In genomic region chr17:38464723-38465419, GRCh38 we compare ENCODE assay signal across 8 cellular contexts. TPM values are rescaled to one million over a fixed set of nuclear protein-coding genes. Genes with fewer than 3 reads are reported as not detected.
DNase-seq lines count a peak whose midpoint lies in the region; FAIRE-seq and TF ChIP-seq lines count a peak whose summit lies in the region.

No MANE protein-coding gene starts in this region.

- no peak overlapping the region for H2BK15ac ChIP-seq in H1 (ENCODE audit: low read length)

- no peak overlapping the region for H2BK20ac ChIP-seq in H1 (ENCODE audit: low read length)

- no peak for TF ChIP-seq POLR2A in H1 (IDR thresholded peaks at IDR 0.05; ENCODE audit: control extremely low read depth in 1 of 2, low read depth in 2 of 2, low read length in 2 of 2)

- no peak for FAIRE-seq in H1 (lab: Jason Lieb, UNC)

- TF ChIP-seq RAD21 in H1 (IDR thresholded peaks at IDR 0.05 in 1 of 2, conservative IDR thresholded peaks at IDR 0.05 in 1 of 2; ENCODE audit: low read depth in 2 of 2, low read length in 2 of 2) = no peak

- H3K27ac ChIP-seq in H1 (ENCODE audit: low read depth, low read length) (peak overlapping the region; percentile 54), mesodermal cell (ENCODE audit: low read depth, low read length, severe bottlenecking) (peak overlapping the region; percentile 36), urinary bladder (ENCODE audit: low read depth) (peak overlapping the region; percentile 89)
- H3K27ac ChIP-seq in CD8-positive, alpha-beta memory T cell (ENCODE audit: low read depth, low read length) = no peak overlapping the region

- no peak overlapping the region for H3K23ac ChIP-seq in H1 (ENCODE audit: insufficient read length)

- no peak for TF ChIP-seq EP300 in H1 (IDR thresholded peaks at IDR 0.05; ENCODE audit: borderline replicate concordance in 1 of 2, low read depth in 2 of 2, low read length in 2 of 2)

- H3K27ac Mint-ChIP-seq in CD8-positive, alpha-beta memory T cell = no peak overlapping the region

- no peaks in the 10 kb centered on the region for H3K36me3 Mint-ChIP-seq in CD8-positive, alpha-beta memory T cell

- H3K27me3 Mint-ChIP-seq in CD8-positive, alpha-beta memory T cell = peaks cover 6 to 29% of the 10 kb centered on the region in 2 donors

- peaks cover 12% of the 10 kb centered on the region for H3K79me1 ChIP-seq in H1 (ENCODE audit: low read depth, low read length)

- no peak overlapping the region for H2AK5ac ChIP-seq in H1 (ENCODE audit: low read depth, low read length)

- H3K14ac ChIP-seq in H1 (ENCODE audit: insufficient read length) = no peak overlapping the region

- peaks cover 8 to 27% of the 10 kb centered on the region in 2 experiments for H4K20me1 ChIP-seq in H1 (replicated peaks in 1 of 2; ENCODE audit: control insufficient read depth in 1 of 2, insufficient read depth in 2 of 2, low read length in 2 of 2)

- CTCF ChIA-PET in H1 (lab: Charles Lee; ENCODE audit: partially characterized antibody) = interaction anchor here (0.7 to 1.8 kb wide), 7 partner anchors 9 to 41 kb away, joined by 3 to 9 read pairs (median 3); no protein-coding TSS in a partner anchor
- CTCF ChIA-PET in CD8-positive, alpha-beta memory T cell (lab: Charles Lee) = no interaction called here

- H3K56ac ChIP-seq in H1 (replicated peaks; ENCODE audit: insufficient read length, low read depth, low read length) = no peak overlapping the region

- H3K4me3 Mint-ChIP-seq in CD8-positive, alpha-beta memory T cell = no peak overlapping the region

- H3K4me1 ChIP-seq in H1 (replicated peaks in 1 of 4; ENCODE audit: control insufficient read depth in 3 of 4, insufficient read depth in 4 of 4, low read length in 3 of 4) = peaks cover 0 to 9% (median 1%) of the 10 kb centered on the region in 4 experiments; a peak in 4 of 7 replicates
- H3K4me1 ChIP-seq in mesodermal cell (ENCODE audit: control insufficient read depth, insufficient read depth, low read length, poor library complexity, severe bottlenecking) = peaks cover 29% of the 10 kb centered on the region
- H3K4me1 ChIP-seq in urinary bladder (ENCODE audit: insufficient read depth) = no peaks in the 10 kb centered on the region
- no peaks in the 10 kb centered on the region for H3K4me1 ChIP-seq in CD8-positive, alpha-beta memory T cell (ENCODE audit: insufficient read depth, low read length)

- TF ChIP-seq CTCF in H1 (IDR thresholded peaks at IDR 0.05; ENCODE audit: control extremely low read depth in 1 of 3, insufficient read depth in 1 of 3, low read depth in 1 of 3, low read length in 3 of 3) = no peak

- POLR2A ChIA-PET in H1 (lab: Charles Lee; ENCODE audit: partially characterized antibody) = interaction anchor here (0.9 to 1.6 kb wide), 4 partner anchors 9 to 41 kb away, joined by 3 to 10 read pairs (median 4); no protein-coding TSS in a partner anchor
- POLR2A ChIA-PET in CD8-positive, alpha-beta memory T cell (lab: Charles Lee) = no interaction called here

- no peaks in the 10 kb centered on the region for H3K27me3 ChIP-seq in H1 (replicated peaks in 1 of 4; ENCODE audit: control insufficient read depth in 3 of 4, extremely low read depth in 1 of 4, insufficient read depth in 3 of 4, low read length in 3 of 4)
- H3K27me3 ChIP-seq in CD8-positive, alpha-beta memory T cell (ENCODE audit: insufficient read depth, low read length, poor library complexity, severe bottlenecking) = no peaks in the 10 kb centered on the region

- no peak overlapping the region for H2AFZ ChIP-seq in H1 (ENCODE audit: low read length)

- no peak overlapping the region for H4K8ac ChIP-seq in H1 (ENCODE audit: extremely low read depth, insufficient read depth, low read length)

- no peak overlapping the region for H3K4ac ChIP-seq in H1 (replicated peaks; ENCODE audit: insufficient read length, low read depth, low read length)

- no peak overlapping the region for H3K18ac ChIP-seq in H1 (ENCODE audit: extremely low read depth, low read length)

- no peak overlapping the region for H2BK120ac ChIP-seq in H1 (replicated peaks; ENCODE audit: low read depth, low read length)

- no peak overlapping the region for H3K9ac ChIP-seq in H1 (replicated peaks in 1 of 4; ENCODE audit: extremely low read depth in 1 of 4, low read depth in 3 of 4, low read length in 3 of 4)

- H3K9me3 ChIP-seq in H1 (ENCODE audit: insufficient read depth in 2 of 2, low read depth in 1 of 2, low read length in 1 of 2) = no peaks in the 10 kb centered on the region
- H3K9me3 ChIP-seq in mesodermal cell (ENCODE audit: control insufficient read depth, low read length) = no peaks in the 10 kb centered on the region
- no peaks in the 10 kb centered on the region for H3K9me3 ChIP-seq in CD8-positive, alpha-beta memory T cell (ENCODE audit: low read length)

- H4K5ac ChIP-seq in H1 (ENCODE audit: insufficient read length, low read depth, low read length) = no peak overlapping the region

- peaks cover 9 to 73% (median 31%) of the 10 kb centered on the region in 4 experiments for H3K36me3 ChIP-seq in H1 (ENCODE audit: control insufficient read depth in 2 of 4, insufficient read depth in 4 of 4, low read length in 3 of 4)
- H3K36me3 ChIP-seq in mesodermal cell (ENCODE audit: control insufficient read depth, insufficient read depth, low read length) = peaks cover 88% of the 10 kb centered on the region
- H3K36me3 ChIP-seq in urinary bladder (ENCODE audit: insufficient read depth) = no peaks in the 10 kb centered on the region
- H3K36me3 ChIP-seq in CD8-positive, alpha-beta memory T cell (ENCODE audit: insufficient read depth, low read length) = no peaks in the 10 kb centered on the region

- H3K79me2 ChIP-seq in H1 (ENCODE audit: control insufficient read depth in 1 of 2, insufficient read depth in 2 of 2, low read length in 2 of 2) = peaks cover 0 to 19% of the 10 kb centered on the region in 2 experiments; a peak in 2 of 4 replicates

- no peak overlapping the region for H3K4me3 ChIP-seq in H1 (ENCODE audit: extremely low read depth in 1 of 4, insufficient read depth in 2 of 4, low read depth in 3 of 4, low read length in 4 of 4)
- no peak overlapping the region for H3K4me3 ChIP-seq in mesodermal cell (ENCODE audit: extremely low read depth, insufficient read depth, low read length, poor library complexity, severe bottlenecking)
- peak overlapping the region; percentile 50 for H3K4me3 ChIP-seq in urinary bladder (ENCODE audit: low read depth, low read length)
- no peak overlapping the region for H3K4me3 ChIP-seq in CD8-positive, alpha-beta memory T cell (ENCODE audit: low read length)

- H3K4me2 ChIP-seq in H1 (ENCODE audit: insufficient read depth in 1 of 2, low read depth in 2 of 2, low read length in 2 of 2) = no peak overlapping the region

- no peak overlapping the region for H4K91ac ChIP-seq in H1 (replicated peaks; ENCODE audit: insufficient read length, low read length)

- DNase-seq in COLO668 (lab: John Stamatoyannopoulos, UW; ENCODE audit: unreplicated experiment) (peak; percentile 6), NCI-H2227 treated with DMSO at 0.1 percent for 48 hours (lab: John Stamatoyannopoulos, UW) (peak; percentile 63), H1 (ENCODE audit: low read depth in 1 of 2, low spot score in 2 of 2) (no peak), SHP77 (lab: John Stamatoyannopoulos, UW) (no peak), NCI-H526 treated with DMSO at 0.1 percent for 48 hours (lab: John Stamatoyannopoulos, UW) (no peak)
- DNase-seq in CD8-positive, alpha-beta memory T cell = no peak

- H3K4me1 Mint-ChIP-seq in CD8-positive, alpha-beta memory T cell = no peaks in the 10 kb centered on the region

- 86% methylated on average over 6 of the region's 28 CpGs; no CpG with 5 or more reads in 1 of the 2 experiments for WGBS in H1 (ENCODE audit: extremely low coverage in 1 of 2, insufficient coverage in 1 of 2, insufficient read length in 1 of 2, insufficient replicate concordance in 2 of 2, low coverage in 1 of 2, low lambda C conversion rate in 2 of 2, missing lambda C conversion rate in 1 of 2), 2 experiments
- WGBS in mesodermal cell (ENCODE audit: insufficient coverage in 2 of 2), 2 experiments = 75 to 88% methylated on average over 6 to 13 of the region's 28 CpGs
- 20% methylated on average over 28 of the region's 28 CpGs for WGBS in urinary bladder

- peak overlapping the region; percentile 12; the same call in 1 of the 2 replicates for H2BK5ac ChIP-seq in H1 (ENCODE audit: low read depth, low read length)

- H3K23me2 ChIP-seq in H1 (ENCODE audit: low read depth, low read length) = peaks cover 3% of the 10 kb centered on the region; the same call in 1 of the 2 replicates

- H3K9me3 Mint-ChIP-seq in CD8-positive, alpha-beta memory T cell = no peaks in the 10 kb centered on the region

- H2BK12ac ChIP-seq in H1 (ENCODE audit: low read depth, low read length) = no peak overlapping the region

TF ChIP-seq in H1, 55 proteins besides CTCF, POLR2A, EP300 and RAD21 (continues in another document):
- no peak for TF ChIP-seq CEBPB (IDR thresholded peaks at IDR 0.05; ENCODE audit: low read depth, low read length)
- TF ChIP-seq EGR1 (IDR thresholded peaks at IDR 0.05; ENCODE audit: borderline replicate concordance, low read depth, low read length) = no peak
- TF ChIP-seq SP2 (IDR thresholded peaks at IDR 0.05; ENCODE audit: low read length) = no peak
- TF ChIP-seq SP4 (IDR thresholded peaks at IDR 0.05; ENCODE audit: low read length) = no peak
- no peak for TF ChIP-seq TAF7 (optimal IDR thresholded peaks at IDR 0.05; ENCODE audit: borderline replicate concordance, low read depth, low read length)
- no peak for TF ChIP-seq HDAC6 (IDR thresholded peaks at IDR 0.05; ENCODE audit: low read depth, low read length)
- TF ChIP-seq RFX5 (IDR thresholded peaks at IDR 0.05; ENCODE audit: borderline replicate concordance, low read depth, low read length) = no peak
- no peak for TF ChIP-seq JUN (IDR thresholded peaks at IDR 0.05; ENCODE audit: low read depth, low read length)
- TF ChIP-seq CREB1 (IDR thresholded peaks at IDR 0.05) = no peak
- no peak for TF ChIP-seq SRF (IDR thresholded peaks at IDR 0.05; ENCODE audit: low read depth, low read length)
- no peak for TF ChIP-seq KDM1A (IDR thresholded peaks at IDR 0.05; ENCODE audit: borderline replicate concordance, low read length)

RNA-seq across cellular contexts. Expression of gene ARHGAP23, which starts 36.6 kb away (rescaled TPM):
- total RNA-seq in H1 (2021; fragmentation: NEBNext Ultra II Directional; extraction: Animal tissue kit (Norgen Biotek cat#: 25700)) = 107 and 108 TPM in 2 replicates
- polyA plus RNA-seq in H1 (2011; rRNA removed) (16.3 and 28.6 TPM in 2 replicates), urinary bladder (39.8 TPM)
- polyA plus RNA-seq in H1 (2011; cell fraction: cytosol; rRNA removed) = 21.0 TPM
- polyA plus RNA-seq in H1 (2011; cell fraction: nucleus; rRNA removed) = 52.6 TPM
- polyA plus RNA-seq in H1 (2012, experiment 1 of 2) = 39.3 to 66.4 TPM (median 42.6 TPM) in 4 replicates
- polyA plus RNA-seq in H1 (2012, experiment 2 of 2) = 39.0 TPM
- 43.2 TPM for polyA plus RNA-seq in H1 (2013, experiment 1 of 2)
- polyA plus RNA-seq in H1 (2013, experiment 2 of 2) = 43.6 TPM
- polyA minus RNA-seq in H1 (2011; rRNA and poly(A)+ RNA removed) = 23.8 and 36.4 TPM in 2 replicates
- 25.8 TPM for polyA minus RNA-seq in H1 (2011; cell fraction: cytosol; rRNA and poly(A)+ RNA removed)
- 69.0 TPM for polyA minus RNA-seq in H1 (2011; cell fraction: nucleus; rRNA and poly(A)+ RNA removed)
- polyA plus RNA-seq in mesodermal cell (2013, experiment 1 of 2) = 33.0 TPM
- 27.8 TPM for polyA plus RNA-seq in mesodermal cell (2013, experiment 2 of 2)
- 53.8 TPM for total RNA-seq in urinary bladder
- total RNA-seq in CD8-positive, alpha-beta memory T cell = 1 to 10 TPM in 1 of 2 experiments, under 1 TPM in 1; 0.48 to 1.0 TPM
- polyA plus RNA-seq in CD8-positive, alpha-beta memory T cell = not detected

Comparison
In these comparisons a context has a peak if more than half of its experiments do, and no peak if none do; other contexts are left out.
1. DNase-seq: peak in COLO668 (single experiment) and NCI-H2227 treated with DMSO at 0.1 percent for 48 hours (single experiment); none in H1 (0 of 2), CD8-positive, alpha-beta memory T cell (0 of 5), SHP77 (0 of 2) and NCI-H526 treated with DMSO at 0.1 percent for 48 hours (single experiment).
2. RNA of gene ARHGAP23, which starts 36.6 kb away (total RNA-seq): 107 to 108 TPM in H1 and 53.8 TPM in urinary bladder (single experiment); 0.48 to 1.0 TPM in CD8-positive, alpha-beta memory T cell; every median in the first group is over 10 times any median in the second.